Comparison of ENCODE assay signal across 8 cellular contexts in the genomic region with DNA sequence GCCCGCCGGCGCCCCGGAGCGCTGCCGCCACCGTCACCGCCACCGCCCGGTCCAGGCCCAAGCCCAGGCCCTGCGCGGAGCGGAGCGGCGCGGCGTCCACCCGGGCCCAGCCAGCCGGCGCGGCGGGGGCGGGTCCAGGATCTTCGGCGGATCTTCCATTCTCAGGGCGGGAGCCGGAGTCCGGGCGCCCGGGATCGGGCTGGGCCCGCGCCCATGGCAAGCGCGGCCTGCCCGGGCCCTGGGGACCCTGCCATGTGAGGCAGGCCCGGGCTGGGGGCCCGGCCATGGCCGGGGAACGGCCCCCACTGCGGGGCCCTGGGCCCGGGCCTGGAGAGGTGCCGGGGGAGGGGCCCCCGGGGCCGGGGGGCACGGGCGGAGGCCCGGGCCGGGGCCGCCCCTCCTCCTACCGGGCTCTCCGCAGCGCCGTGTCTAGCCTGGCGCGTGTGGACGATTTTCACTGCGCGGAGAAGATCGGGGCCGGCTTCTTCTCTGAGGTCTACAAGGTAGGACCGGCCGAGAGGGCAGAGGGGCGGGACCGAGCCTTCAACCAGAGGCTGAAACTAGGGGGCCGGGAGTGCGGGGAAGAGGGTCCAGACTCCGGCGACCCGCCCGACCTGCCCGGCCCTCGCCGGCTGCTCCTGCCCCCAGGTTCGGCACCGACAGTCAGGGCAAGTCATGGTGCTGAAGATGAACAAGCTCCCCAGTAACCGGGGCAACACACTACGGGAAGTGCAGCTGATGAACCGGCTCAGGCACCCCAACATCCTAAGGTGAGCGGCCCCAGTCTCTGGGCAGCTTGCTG. TPM values are rescaled to one million over a fixed set of nuclear protein-coding genes. Genes with fewer than 3 reads are reported as not detected.
DNase-seq lines count a peak whose midpoint lies in the region; ATAC-seq and TF ChIP-seq lines count a peak whose summit lies in the region.

No MANE protein-coding gene starts in this region.

- H3K9ac ChIP-seq in mesendoderm (ENCODE audit: low read length), result peak overlapping the region; percentile 81

- peak overlapping the region; percentile 81 for H3K18ac ChIP-seq in mesendoderm (ENCODE audit: low read length)

- peaks cover 9% of the 10 kb centered on the region for H3K79me1 ChIP-seq in mesendoderm (ENCODE audit: low read length)

- no peak overlapping the region for H2BK120ac ChIP-seq in mesendoderm (ENCODE audit: low read depth, low read length)

- H3K4me1 Mint-ChIP-seq in T-helper 2 cell treated with Interferon-gamma antibody and Interleukin-4, amounts not matched to agents 5 μg/mL and 100 μg/mL, for 36 hours (ENCODE audit: low read depth), result peaks cover 28% of the 10 kb centered on the region

- H3K27ac Mint-ChIP-seq in T-helper 2 cell treated with Interferon-gamma antibody and Interleukin-4, amounts not matched to agents 5 μg/mL and 100 μg/mL, for 36 hours, result peak overlapping the region; percentile 9

- no peak for DNase-seq in BJ (ENCODE audit: low read depth)
- DNase-seq in T-helper 2 cell treated with Interferon-gamma antibody and Interleukin-4, amounts not matched to agents 5 μg/mL and 100 μg/mL, for 36 hours (ENCODE audit: low spot score), result peak; percentile 32
- DNase-seq in mesendoderm, result peak; percentile 26

- no peak for TF ChIP-seq CTCF in BJ (IDR thresholded peaks at IDR 0.05; ENCODE audit: insufficient read depth, low read depth, low read length)

- peak overlapping the region; percentile 59 for H3K4me3 ChIP-seq in BJ (ENCODE audit: low read depth, low read length)
- peak overlapping the region; percentile 71 for H3K4me3 ChIP-seq in ectodermal cell (ENCODE audit: insufficient read depth, low read depth, low read length)
- H3K4me3 ChIP-seq in mesendoderm (ENCODE audit: low read length), result peak overlapping the region; percentile 76
- H3K4me3 ChIP-seq in thymus (ENCODE audit: low read length), result peak overlapping the region; percentile 86

- H3K56ac ChIP-seq in mesendoderm (ENCODE audit: low read length), result peak overlapping the region; percentile 87

- CTCF ChIA-PET in BJ (lab: Yijun Ruan, JAX), result interaction anchor here (0.8 to 1.5 kb wide), 3 partner anchors 40 to 53 kb away, joined by 3 to 4 read pairs (median 3); a partner anchor contains a TSS

- H2AK5ac ChIP-seq in mesendoderm (ENCODE audit: low read length), result no peak overlapping the region

- H4K8ac ChIP-seq in mesendoderm (ENCODE audit: low read depth, low read length), result no peak overlapping the region

- H3K79me2 ChIP-seq in mesendoderm (ENCODE audit: control insufficient read depth, insufficient read depth, low read length), result no peaks in the 10 kb centered on the region

- H3K27me3 Mint-ChIP-seq in T-helper 2 cell treated with Interferon-gamma antibody and Interleukin-4, amounts not matched to agents 5 μg/mL and 100 μg/mL, for 36 hours (ENCODE audit: low read depth), result no peaks in the 10 kb centered on the region

- H3K4ac ChIP-seq in mesendoderm (ENCODE audit: low read depth, low read length), result no peak overlapping the region

- H3K27ac ChIP-seq in ectodermal cell (ENCODE audit: insufficient read depth, low read depth, low read length, poor library complexity, severe bottlenecking) (no peak overlapping the region), mesendoderm (ENCODE audit: low read depth, low read length) (peak overlapping the region; percentile 19), thymus (ENCODE audit: low read depth) (peak overlapping the region; percentile 62)

- peaks cover 17% of the 10 kb centered on the region for H3K36me3 Mint-ChIP-seq in T-helper 2 cell treated with Interferon-gamma antibody and Interleukin-4, amounts not matched to agents 5 μg/mL and 100 μg/mL, for 36 hours (ENCODE audit: low read depth)

- POLR2A ChIA-PET in BJ (lab: Charles Lee), result no interaction called here

- H3K4me1 ChIP-seq in ectodermal cell (ENCODE audit: control insufficient read depth, insufficient read depth, low read length) (peaks cover 7% of the 10 kb centered on the region), mesendoderm (ENCODE audit: control insufficient read depth, low read depth, low read length) (peaks cover 4% of the 10 kb centered on the region), thymus (ENCODE audit: control insufficient read depth, insufficient read depth, low read length) (peaks cover 10% of the 10 kb centered on the region)

- 0 to 1% methylated on average over 80 of the region's 80 CpGs for WGBS in ectodermal cell, 2 experiments
- no CpG with 5 or more reads among the region's 80 CpGs for WGBS in mesendoderm (ENCODE audit: extremely low coverage, insufficient coverage, low lambda C conversion rate)
- under 1% methylated on average over 80 of the region's 80 CpGs for WGBS in thymus

- no peak overlapping the region for H3K23ac ChIP-seq in mesendoderm (ENCODE audit: low read length)

- H3K27me3 ChIP-seq in BJ (ENCODE audit: control insufficient read depth, insufficient read depth, low read length) (no peaks in the 10 kb centered on the region), ectodermal cell (ENCODE audit: control insufficient read depth, insufficient read depth, low read length, poor library complexity, severe bottlenecking) (no peaks in the 10 kb centered on the region), mesendoderm (ENCODE audit: insufficient read depth, low read length, poor library complexity) (no peaks in the 10 kb centered on the region), thymus (ENCODE audit: control insufficient read depth, insufficient read depth) (no peaks in the 10 kb centered on the region)

- peaks cover 20% of the 10 kb centered on the region for H3K36me3 ChIP-seq in BJ (ENCODE audit: control insufficient read depth, insufficient read depth, low read length)
- H3K36me3 ChIP-seq in ectodermal cell (ENCODE audit: control insufficient read depth, insufficient read depth, low read length), result peaks cover 6% of the 10 kb centered on the region
- H3K36me3 ChIP-seq in mesendoderm (ENCODE audit: control insufficient read depth, insufficient read depth, low read length), result no peaks in the 10 kb centered on the region
- peaks cover 27% of the 10 kb centered on the region for H3K36me3 ChIP-seq in thymus (ENCODE audit: control insufficient read depth, insufficient read depth)

- no peaks in the 10 kb centered on the region for H3K9me3 Mint-ChIP-seq in T-helper 2 cell treated with Interferon-gamma antibody and Interleukin-4, amounts not matched to agents 5 μg/mL and 100 μg/mL, for 36 hours

- H3K4me2 ChIP-seq in mesendoderm (ENCODE audit: low read length), result peak overlapping the region; percentile 89

- H3K9me3 ChIP-seq in ectodermal cell (ENCODE audit: control insufficient read depth, low read length) (no peaks in the 10 kb centered on the region), thymus (ENCODE audit: control insufficient read depth) (no peaks in the 10 kb centered on the region)

- no peak overlapping the region for H2BK15ac ChIP-seq in mesendoderm (replicated peaks; ENCODE audit: low read depth)

- ATAC-seq in GM19035 (IDR thresholded peaks at IDR 0.05; ENCODE audit: unreplicated experiment) (peak; percentile 11), HG03108 (IDR thresholded peaks at IDR 0.05; ENCODE audit: unreplicated experiment) (peak; percentile 16), HG03469 (IDR thresholded peaks at IDR 0.05; ENCODE audit: unreplicated experiment) (no peak)

- peak overlapping the region; percentile 81 for H3K4me3 Mint-ChIP-seq in T-helper 2 cell treated with Interferon-gamma antibody and Interleukin-4, amounts not matched to agents 5 μg/mL and 100 μg/mL, for 36 hours

- no peak overlapping the region for H4K5ac ChIP-seq in mesendoderm (ENCODE audit: low read length)

- no peak overlapping the region for H2BK5ac ChIP-seq in mesendoderm (ENCODE audit: low read length)

RNA-seq across cellular contexts. Expression of a gene that starts 0.5 kb away (rescaled TPM):
- polyA plus RNA-seq in BJ (2011; rRNA removed) (23.2 and 32.6 TPM in 2 replicates), thymus (32.8 TPM)
- polyA minus RNA-seq in BJ (2011; rRNA and poly(A)+ RNA removed), result 17.8 and 20.2 TPM in 2 replicates
- polyA plus RNA-seq in ectodermal cell (2013, experiment 1 of 4), result 24.1 TPM
- 19.7 TPM for polyA plus RNA-seq in ectodermal cell (2013, experiment 2 of 4)
- 17.9 TPM for polyA plus RNA-seq in ectodermal cell (2013, experiment 3 of 4)
- polyA plus RNA-seq in ectodermal cell (2013, experiment 4 of 4), result 21.4 TPM
- polyA plus RNA-seq in mesendoderm (2013, experiment 1 of 2), result 7.1 TPM
- polyA plus RNA-seq in mesendoderm (2013, experiment 2 of 2), result 7.8 TPM

RNA-seq across cellular contexts. Expression of a gene that starts 12.7 kb away (rescaled TPM):
- polyA plus RNA-seq in BJ (2011; rRNA removed) (1.1 and 1.7 TPM in 2 replicates), thymus (23.6 TPM)
- polyA minus RNA-seq in BJ (2011; rRNA and poly(A)+ RNA removed), result 0.41 and 1.1 TPM in 2 replicates
- polyA plus RNA-seq in ectodermal cell (2013, experiment 1 of 4), result 2.5 TPM
- 2.5 TPM for polyA plus RNA-seq in ectodermal cell (2013, experiment 2 of 4)
- polyA plus RNA-seq in ectodermal cell (2013, experiment 3 of 4), result 3.3 TPM
- 2.9 TPM for polyA plus RNA-seq in ectodermal cell (2013, experiment 4 of 4)
- 1.2 TPM for polyA plus RNA-seq in mesendoderm (2013, experiment 1 of 2)
- 1.6 TPM for polyA plus RNA-seq in mesendoderm (2013, experiment 2 of 2)

RNA-seq across cellular contexts. Expression of a gene that starts 45.2 kb away (rescaled TPM):
- polyA plus RNA-seq in BJ (2011; rRNA removed), result not detected in 2 replicates
- not detected in 2 replicates for polyA minus RNA-seq in BJ (2011; rRNA and poly(A)+ RNA removed)
- polyA plus RNA-seq in ectodermal cell (2013, experiment 1 of 4), result 0.78 TPM
- polyA plus RNA-seq in ectodermal cell (2013, experiment 2 of 4), result 1.00 TPM
- 0.64 TPM for polyA plus RNA-seq in ectodermal cell (2013, experiment 3 of 4)
- 0.61 TPM for polyA plus RNA-seq in ectodermal cell (2013, experiment 4 of 4)
- 0.87 TPM for polyA plus RNA-seq in mesendoderm (2013, experiment 1 of 2)
- polyA plus RNA-seq in mesendoderm (2013, experiment 2 of 2), result 0.91 TPM
- 42.2 TPM for polyA plus RNA-seq in thymus

RNA-seq across cellular contexts. Expression of a gene that starts 52.3 kb away (rescaled TPM):
- polyA plus RNA-seq in BJ (2011; rRNA removed) (235 and 1,738 TPM in 2 replicates), thymus (13.0 TPM)
- 13,377 and 21,567 TPM in 2 replicates for polyA minus RNA-seq in BJ (2011; rRNA and poly(A)+ RNA removed)
- polyA plus RNA-seq in ectodermal cell (2013, experiment 1 of 4), result 6,931 TPM
- polyA plus RNA-seq in ectodermal cell (2013, experiment 2 of 4), result 5,776 TPM
- polyA plus RNA-seq in ectodermal cell (2013, experiment 3 of 4), result 12,572 TPM
- 8,224 TPM for polyA plus RNA-seq in ectodermal cell (2013, experiment 4 of 4)
- polyA plus RNA-seq in mesendoderm (2013, experiment 1 of 2), result not detected
- polyA plus RNA-seq in mesendoderm (2013, experiment 2 of 2), result not detected

RNA-seq across cellular contexts. Expression of a gene that starts 52.6 kb away (rescaled TPM):
- polyA plus RNA-seq in BJ (2011; rRNA removed) (22.0 and 27.9 TPM in 2 replicates), thymus (43.2 TPM)
- 5.8 and 9.7 TPM in 2 replicates for polyA minus RNA-seq in BJ (2011; rRNA and poly(A)+ RNA removed)
- polyA plus RNA-seq in ectodermal cell (2013, experiment 1 of 4), result 14.5 TPM
- 12.9 TPM for polyA plus RNA-seq in ectodermal cell (2013, experiment 2 of 4)
- polyA plus RNA-seq in ectodermal cell (2013, experiment 3 of 4), result 16.5 TPM
- polyA plus RNA-seq in ectodermal cell (2013, experiment 4 of 4), result 16.4 TPM
- 7.8 TPM for polyA plus RNA-seq in mesendoderm (2013, experiment 1 of 2)
- 6.8 TPM for polyA plus RNA-seq in mesendoderm (2013, experiment 2 of 2)

Comparison
In these comparisons a context has a peak if more than half of its experiments do, and no peak if none do; other contexts are left out.
1. RNA of a gene that starts 45.2 kb away (polyA plus RNA-seq): 42.2 TPM in thymus (single experiment); not detected in BJ; every median in the first group is over 10 times any median in the second.
2. Peak in every context shown above with its lines, with median percentiles within 50 percentile points of each other: H3K4me3 ChIP-seq.